ENCODE assay signal across 9 cellular contexts in genomic region chr19:3547301-3547731, GRCh38. TPM values are rescaled to one million over a fixed set of nuclear protein-coding genes. Genes with fewer than 3 reads are reported as not detected.
DNase-seq lines count a peak whose midpoint lies in the region; ATAC-seq and TF ChIP-seq lines count a peak whose summit lies in the region.
"Had no signal": no experiment of that assay in that cellular context is flagged by ENCODE, and none has a peak within 500 bp of the region (broad histone marks: within the 10 kb centered on the region; RNA-seq: fewer than 3 reads in every experiment).

No MANE protein-coding gene starts in this region.

- ATAC-seq in heart left ventricle (no peak), left cardiac atrium (no peak), gastroesophageal sphincter (no peak)

- H3K27ac ChIP-seq in heart left ventricle (no peak overlapping the region), gastroesophageal sphincter (no peak overlapping the region), transverse colon (no peak overlapping the region)

- WGBS in heart left ventricle, 4 donors = 91 to 92% (median 91%) methylated on average over 15 of the region's 15 CpGs
- 33% methylated on average over 2 of the region's 15 CpGs; no CpG with 5 or more reads in 1 of the 2 donors for WGBS in gastroesophageal sphincter (ENCODE audit: low coverage in 1 of 2), 2 donors
- WGBS in transverse colon (ENCODE audit: low coverage in 1 of 2), 2 donors = 77% methylated on average over 5 of the region's 15 CpGs; no CpG with 5 or more reads in 1 of the 2 donors

- H3K4me1 Mint-ChIP-seq in activated CD4-positive, alpha-beta memory T cell treated with anti-CD3 and anti-CD28 coated beads, Interleukin-2, amount 10 ng/mL, durations not matched to agents 7 days and 5 days = peaks cover 9% of the 10 kb centered on the region

- in situ Hi-C loops in transverse colon (cut with MboI; ENCODE audit: low pct_ligation_motif_present in 1 of 4, low pct_unique_long_range_greater_than_20kb in 1 of 4, low sequenced_read_pairs in 3 of 4) = no loop called here

- H3K4me3 ChIP-seq in heart left ventricle (no peak overlapping the region), gastroesophageal sphincter (no peak overlapping the region), transverse colon (no peak overlapping the region)

- no peaks in the 10 kb centered on the region for H3K9me3 Mint-ChIP-seq in activated CD4-positive, alpha-beta memory T cell treated with anti-CD3 and anti-CD28 coated beads, Interleukin-2, amount 10 ng/mL, durations not matched to agents 7 days and 5 days

- no peak overlapping the region for H3K4me3 Mint-ChIP-seq in activated CD4-positive, alpha-beta memory T cell treated with anti-CD3 and anti-CD28 coated beads, Interleukin-2, amount 10 ng/mL, durations not matched to agents 7 days and 5 days

- POLR2A ChIA-PET in activated CD4-positive, alpha-beta memory T cell treated with anti-CD3 and anti-CD28 coated beads, Interleukin-2, amount 10 ng/mL, durations not matched to agents 7 days and 5 days (lab: Charles Lee) = interaction anchor here (5.2 kb wide), 1 partner anchor 9 kb away, joined by 42 read pairs; the partner anchor contains the start of gene MFSD12

- H3K4me1 ChIP-seq in heart left ventricle (peaks cover 0 to 15% (median 0%) of the 10 kb centered on the region in 12 donors), gastroesophageal sphincter (peaks cover 0 to 11% (median 0%) of the 10 kb centered on the region in 3 donors), transverse colon (no peaks in the 10 kb centered on the region)

- H3K36me3 ChIP-seq in heart left ventricle (peaks cover 0 to 71% (median 11%) of the 10 kb centered on the region in 9 donors), gastroesophageal sphincter (peaks cover 0 to 74% of the 10 kb centered on the region in 2 donors), transverse colon (no peaks in the 10 kb centered on the region)

- H3K27me3 ChIP-seq in heart left ventricle (no peaks in the 10 kb centered on the region), gastroesophageal sphincter (no peaks in the 10 kb centered on the region), transverse colon (no peaks in the 10 kb centered on the region)

- TF ChIP-seq EP300 in gastroesophageal sphincter (IDR thresholded peaks at IDR 0.05) = no peak
- TF ChIP-seq EP300 in transverse colon (IDR thresholded peaks at IDR 0.05; ENCODE audit: low read depth) = no peak

- H3K36me3 Mint-ChIP-seq in activated CD4-positive, alpha-beta memory T cell treated with anti-CD3 and anti-CD28 coated beads, Interleukin-2, amount 10 ng/mL, durations not matched to agents 7 days and 5 days (ENCODE audit: low read depth) = peaks cover 6% of the 10 kb centered on the region

- DNase-seq in heart left ventricle = no peak
- DNase-seq in left cardiac atrium = no peak
- DNase-seq in activated CD4-positive, alpha-beta memory T cell treated with anti-CD3 and anti-CD28 coated beads, Interleukin-2, amount 10 ng/mL, durations not matched to agents 7 days and 5 days = peak; percentile 44
- DNase-seq in transverse colon = no peak
- DNase-seq in NCI-H187 treated with DMSO at 0.1 percent for 48 hours (lab: John Stamatoyannopoulos, UW) = no peak
- no peak for DNase-seq in glomerular visceral epithelial cell (ENCODE audit: extremely low spot score)
- DNase-seq in SW 1271 (lab: John Stamatoyannopoulos, UW) = no peak
- DNase-seq: NCI-H1092 treated with DMSO at 0.1 percent for 48 hours had no signal

- no peak for TF ChIP-seq POLR2A in heart left ventricle (IDR thresholded peaks at IDR 0.05)
- no peak for TF ChIP-seq POLR2A in gastroesophageal sphincter (IDR thresholded peaks at IDR 0.05)
- TF ChIP-seq POLR2A in transverse colon (IDR thresholded peaks at IDR 0.05) = no peak

- peak; percentile 25 to 63 (median 43) for TF ChIP-seq CTCF in heart left ventricle (IDR thresholded peaks at IDR 0.05)
- TF ChIP-seq CTCF in gastroesophageal sphincter (IDR thresholded peaks at IDR 0.05) = peak in 3 of 4 experiments; percentile 36 to 60 (median 46)
- peak in 4 of 5 experiments; percentile 36 to 53 (median 41) for TF ChIP-seq CTCF in transverse colon (IDR thresholded peaks at IDR 0.05)

- CTCF ChIA-PET in activated CD4-positive, alpha-beta memory T cell treated with anti-CD3 and anti-CD28 coated beads, Interleukin-2, amount 10 ng/mL, durations not matched to agents 7 days and 5 days (lab: Charles Lee) = interaction anchor here (0.6 to 3.5 kb wide), 3 partner anchors 9 to 80 kb away, joined by 3 to 40 read pairs (median 4); partner anchors contain the start of gene MFSD12

- intact Hi-C loops in heart left ventricle (cut with DNase I) = loop anchor here in 5 of 10 donors (5.0 to 10.0 kb wide), 3 partner anchors 70 to 160 kb away; partner anchors contain the start of genes TJP3 (in 2 of the 5) and PIP5K1C (in 1 of the 5)
- intact Hi-C loops in left cardiac atrium (cut with DNase I) = loop anchor here (10.0 kb wide), 1 partner anchor 157 kb away; the partner anchor contains the start of genes PIP5K1C (in 2 of the 2) and TJP3 (in 2 of the 2)
- intact Hi-C loops in transverse colon (cut with DNase I; ENCODE audit: low total_unique reads) = loop anchor here (10.0 kb wide), 1 partner anchor 157 kb away; the partner anchor contains the start of genes PIP5K1C and TJP3

- no peaks in the 10 kb centered on the region for H3K9me3 ChIP-seq in heart left ventricle
- H3K9me3 ChIP-seq in gastroesophageal sphincter = no peaks in the 10 kb centered on the region
- H3K9me3 ChIP-seq in transverse colon = no peaks in the 10 kb centered on the region

- H3K27me3 Mint-ChIP-seq in activated CD4-positive, alpha-beta memory T cell treated with anti-CD3 and anti-CD28 coated beads, Interleukin-2, amount 10 ng/mL, durations not matched to agents 7 days and 5 days = no peaks in the 10 kb centered on the region

- H3K27ac Mint-ChIP-seq in activated CD4-positive, alpha-beta memory T cell treated with anti-CD3 and anti-CD28 coated beads, Interleukin-2, amount 10 ng/mL, durations not matched to agents 7 days and 5 days = no peak overlapping the region

RNA-seq across cellular contexts. Expression of gene TEKTIP1, which starts 8.3 kb away (rescaled TPM):
- total RNA-seq in heart left ventricle (1 to 10 TPM in 3 of 9 donors, under 1 TPM in 3, not detected in 3; 0.63 to 1.8 (median 0.93) TPM), left cardiac atrium (under 1 TPM in 1 of 2 donors, not detected in 1; 0.52 TPM), gastroesophageal sphincter (not detected), transverse colon (1 to 10 TPM in 2 of 4 donors, not detected in 2; 2.5 to 5.2 TPM)
- not detected for polyA plus RNA-seq in heart left ventricle
- 1 to 10 TPM; 4.3 to 6.6 TPM for total RNA-seq in activated CD4-positive, alpha-beta memory T cell treated with anti-CD3 and anti-CD28 coated beads, Interleukin-2, amount 10 ng/mL, durations not matched to agents 7 days and 5 days

RNA-seq across cellular contexts. Expression of gene MFSD12, which starts 10.1 kb away (rescaled TPM):
- total RNA-seq in heart left ventricle (10 to 100 TPM; 15.7 to 62.8 (median 23.4) TPM), left cardiac atrium (10 to 100 TPM; 29.8 to 40.4 TPM), gastroesophageal sphincter (10 to 100 TPM; 22.1 to 94.1 (median 42.2) TPM), transverse colon (100 to 1,000 TPM in 1 of 4 donors, 10 to 100 TPM in 3; 35.2 to 214 (median 49.2) TPM)
- polyA plus RNA-seq in heart left ventricle = 10 to 100 TPM; 19.0 to 51.8 TPM
- total RNA-seq in activated CD4-positive, alpha-beta memory T cell treated with anti-CD3 and anti-CD28 coated beads, Interleukin-2, amount 10 ng/mL, durations not matched to agents 7 days and 5 days = 10 to 100 TPM; 51.4 to 55.1 TPM

RNA-seq across cellular contexts. Expression of gene HMG20B, which starts 25.4 kb away (rescaled TPM):
- total RNA-seq in heart left ventricle (10 to 100 TPM; 24.8 to 65.6 (median 35.4) TPM), left cardiac atrium (10 to 100 TPM; 34.8 to 42.0 TPM), gastroesophageal sphincter (100 to 1,000 TPM; 106 to 203 (median 154) TPM), transverse colon (100 to 1,000 TPM in 3 of 4 donors, 10 to 100 TPM in 1; 88.9 to 555 (median 130) TPM)
- polyA plus RNA-seq in heart left ventricle = 10 to 100 TPM; 48.8 to 68.6 TPM
- 10 to 100 TPM; 52.9 to 53.4 TPM for total RNA-seq in activated CD4-positive, alpha-beta memory T cell treated with anti-CD3 and anti-CD28 coated beads, Interleukin-2, amount 10 ng/mL, durations not matched to agents 7 days and 5 days

RNA-seq across cellular contexts. Expression of gene GIPC3, which starts 38.0 kb away (rescaled TPM):
- total RNA-seq in heart left ventricle (1 to 10 TPM in 8 of 9 donors, under 1 TPM in 1; 1.00 to 3.3 (median 2.1) TPM), left cardiac atrium (1 to 10 TPM; 1.5 to 1.6 TPM), gastroesophageal sphincter (10 to 100 TPM in 1 of 4 donors, 1 to 10 TPM in 2, under 1 TPM in 1; 0.94 to 16.8 (median 2.1) TPM), transverse colon (under 1 TPM in 3 of 4 donors, not detected in 1; 0.14 to 0.95 (median 0.60) TPM)
- polyA plus RNA-seq in heart left ventricle = 1 to 10 TPM; 1.2 TPM
- under 1 TPM; 0.15 to 0.20 TPM for total RNA-seq in activated CD4-positive, alpha-beta memory T cell treated with anti-CD3 and anti-CD28 coated beads, Interleukin-2, amount 10 ng/mL, durations not matched to agents 7 days and 5 days

RNA-seq across cellular contexts. Expression of gene FZR1, which starts 41.2 kb away (rescaled TPM):
- total RNA-seq in heart left ventricle (10 to 100 TPM; 15.4 to 41.0 (median 26.4) TPM), left cardiac atrium (10 to 100 TPM; 19.5 to 22.6 TPM), gastroesophageal sphincter (10 to 100 TPM; 17.6 to 32.9 (median 23.0) TPM), transverse colon (100 to 1,000 TPM in 1 of 4 donors, 10 to 100 TPM in 3; 29.1 to 107 (median 35.3) TPM)
- polyA plus RNA-seq in heart left ventricle = 10 to 100 TPM; 13.9 to 23.5 TPM
- total RNA-seq in activated CD4-positive, alpha-beta memory T cell treated with anti-CD3 and anti-CD28 coated beads, Interleukin-2, amount 10 ng/mL, durations not matched to agents 7 days and 5 days = 10 to 100 TPM; 72.2 to 75.6 TPM
